In the genomic region with DNA sequence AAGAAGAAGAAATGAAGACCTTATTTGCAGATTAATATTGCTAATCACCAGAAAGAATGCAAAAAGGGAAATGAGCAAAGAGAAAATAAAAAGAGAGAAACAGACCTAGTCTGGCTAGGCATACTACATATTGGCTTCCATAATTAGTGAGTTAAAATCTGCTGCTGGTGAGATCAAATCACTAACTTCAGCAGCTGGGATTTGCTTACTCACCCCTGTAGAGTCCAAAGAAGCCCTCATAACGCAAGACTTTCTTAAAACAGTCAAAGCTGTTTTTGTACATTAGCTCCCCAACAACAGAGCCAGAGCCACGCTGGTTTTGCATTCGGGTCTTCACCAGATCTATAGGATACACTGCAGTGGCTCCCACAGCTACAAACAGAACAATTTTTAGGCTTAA, we compare ENCODE assay signal across 23 cellular contexts.
"Had no signal": no experiment of that assay in that cellular context is flagged by ENCODE, and none has a peak within 500 bp of the region (broad histone marks: within the 10 kb centered on the region; RNA-seq: fewer than 3 reads in every experiment).

No MANE protein-coding gene starts in this region.

- H3K9ac ChIP-seq: SK-N-SH had no signal

- H3K27me3 Mint-ChIP-seq: activated B cell treated with CpG ODN at 0.5 μM for 24 hours; activated CD4-positive, alpha-beta memory T cell treated with anti-CD3 and anti-CD28 coated beads for 36 hours; activated CD4-positive, alpha-beta T cell treated with anti-CD3 and anti-CD28 coated beads, Interleukin-2, amount 10 ng/mL, durations not matched to agents 7 days and 5 days; activated naive CD8-positive, alpha-beta T cell; brain had no signal

- H3K27ac Mint-ChIP-seq: activated B cell treated with CpG ODN at 0.5 μM for 24 hours; activated CD4-positive, alpha-beta memory T cell treated with anti-CD3 and anti-CD28 coated beads for 36 hours; activated CD4-positive, alpha-beta T cell treated with anti-CD3 and anti-CD28 coated beads, Interleukin-2, amount 10 ng/mL, durations not matched to agents 7 days and 5 days; activated naive CD4-positive, alpha-beta T cell treated with anti-CD3 and anti-CD28 coated beads for 36 hours; activated naive CD8-positive, alpha-beta T cell; T-helper 1 cell treated with Interleukin-12 subunit alpha and Interleukin-12 subunit beta and Interleukin-4 antibody, amounts not matched to agents 30 μg/mL and 1 μg/mL, for 36 hours had no signal

- H3K4me3 Mint-ChIP-seq: activated B cell treated with CpG ODN at 0.5 μM for 24 hours; activated CD4-positive, alpha-beta memory T cell treated with anti-CD3 and anti-CD28 coated beads for 36 hours; activated CD4-positive, alpha-beta T cell treated with anti-CD3 and anti-CD28 coated beads, Interleukin-2, amount 10 ng/mL, durations not matched to agents 7 days and 5 days; activated naive CD4-positive, alpha-beta T cell treated with anti-CD3 and anti-CD28 coated beads for 36 hours; activated naive CD8-positive, alpha-beta T cell; activated T-cell treated with anti-CD3 and anti-CD28 coated beads, Interleukin-2, amount 50 U/mL, for 4 hours; brain; T-helper 1 cell treated with Interleukin-12 subunit alpha and Interleukin-12 subunit beta and Interleukin-4 antibody, amounts not matched to agents 30 μg/mL and 1 μg/mL, for 36 hours had no signal

- H3K4me2 ChIP-seq: SK-N-SH had no signal

- DNase-seq: activated B cell treated with CpG ODN at 0.5 μM for 24 hours; activated CD4-positive, alpha-beta memory T cell treated with anti-CD3 and anti-CD28 coated beads for 36 hours; activated CD4-positive, alpha-beta T cell treated with anti-CD3 and anti-CD28 coated beads, Interleukin-2, amount 10 ng/mL, durations not matched to agents 7 days and 5 days; activated CD8-positive, alpha-beta memory T cell treated with anti-CD3 and anti-CD28 coated beads for 24 hours; activated gamma-delta T cell; activated naive CD4-positive, alpha-beta T cell treated with anti-CD3 and anti-CD28 coated beads for 36 hours; activated T-cell treated with anti-CD3 and anti-CD28 coated beads, Interleukin-2, amount 50 U/mL, for 4 hours; amygdala; Karpas-422; MM.1S; NCI-H1105 treated with DMSO at 0.1 percent for 48 hours; NCI-H187; NCI-H2081; NCI-H2227 treated with DMSO at 0.1 percent for 48 hours; NCI-H446 treated with DMSO at 0.1 percent for 48 hours; NCI-H524 treated with DMSO at 0.1 percent for 48 hours; NCI-H748 treated with DMSO at 0.1 percent for 48 hours; SJCRH30; SK-N-SH; SW 1271 had no signal

- H3K4me1 Mint-ChIP-seq: activated B cell treated with CpG ODN at 0.5 μM for 24 hours; activated CD4-positive, alpha-beta T cell treated with anti-CD3 and anti-CD28 coated beads, Interleukin-2, amount 10 ng/mL, durations not matched to agents 7 days and 5 days had no signal

- H3K27ac ChIP-seq: SJCRH30 had no signal

- H3K27me3 ChIP-seq: SJCRH30 had no signal

- H3K9me3 ChIP-seq: SJCRH30, SK-N-SH had no signal

- ATAC-seq: activated T-cell treated with anti-CD3 and anti-CD28 coated beads, Interleukin-2, amount 50 U/mL, for 4 hours had no signal

- H3K4me3 ChIP-seq: SJCRH30 had no signal

- H3K9me3 Mint-ChIP-seq: activated B cell treated with CpG ODN at 0.5 μM for 24 hours; activated CD4-positive, alpha-beta memory T cell treated with anti-CD3 and anti-CD28 coated beads for 36 hours; activated CD4-positive, alpha-beta T cell treated with anti-CD3 and anti-CD28 coated beads, Interleukin-2, amount 10 ng/mL, durations not matched to agents 7 days and 5 days; activated naive CD4-positive, alpha-beta T cell treated with anti-CD3 and anti-CD28 coated beads for 36 hours; activated T-cell treated with anti-CD3 and anti-CD28 coated beads, Interleukin-2, amount 50 U/mL, for 4 hours; brain; T-helper 1 cell treated with Interleukin-12 subunit alpha and Interleukin-12 subunit beta and Interleukin-4 antibody, amounts not matched to agents 30 μg/mL and 1 μg/mL, for 36 hours had no signal
